ENCODE assay signal across 2 cellular contexts in the genomic region with DNA sequence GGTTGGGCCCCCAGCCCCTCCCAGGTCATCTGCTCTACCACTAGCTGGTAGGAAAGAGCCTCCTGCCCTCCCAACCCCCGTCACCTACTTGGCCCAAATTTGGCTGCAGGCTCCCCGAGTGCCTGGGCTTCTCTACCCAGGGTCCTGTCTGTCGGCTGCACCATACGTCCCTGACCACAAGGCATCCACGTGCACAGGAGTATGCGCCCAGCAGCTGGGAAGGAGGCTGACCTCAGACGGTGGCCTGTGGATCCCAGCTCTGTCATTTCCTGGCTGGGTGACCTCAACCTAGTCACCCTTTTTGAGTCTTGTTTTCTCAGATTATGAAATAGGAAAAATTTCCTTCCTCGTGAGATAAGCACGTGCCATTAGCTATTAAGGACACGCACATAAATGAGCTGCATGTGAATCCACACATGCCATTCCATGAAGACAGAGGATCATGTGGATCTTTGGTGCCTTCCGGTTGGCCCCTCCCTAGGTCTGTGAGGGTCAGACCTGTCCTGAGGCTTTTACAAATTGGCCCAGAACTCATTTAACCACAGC.
TF ChIP-seq lines count a peak whose summit lies in the region.

No MANE protein-coding gene starts in this region.

TF ChIP-seq in GM23338, 12 proteins besides CTCF, POLR2A, EP300 and RAD21 (continues in another document):
- no peak for TF ChIP-seq NANOG (IDR thresholded peaks at IDR 0.05; ENCODE audit: borderline replicate concordance)
- TF ChIP-seq, protein P1, sequence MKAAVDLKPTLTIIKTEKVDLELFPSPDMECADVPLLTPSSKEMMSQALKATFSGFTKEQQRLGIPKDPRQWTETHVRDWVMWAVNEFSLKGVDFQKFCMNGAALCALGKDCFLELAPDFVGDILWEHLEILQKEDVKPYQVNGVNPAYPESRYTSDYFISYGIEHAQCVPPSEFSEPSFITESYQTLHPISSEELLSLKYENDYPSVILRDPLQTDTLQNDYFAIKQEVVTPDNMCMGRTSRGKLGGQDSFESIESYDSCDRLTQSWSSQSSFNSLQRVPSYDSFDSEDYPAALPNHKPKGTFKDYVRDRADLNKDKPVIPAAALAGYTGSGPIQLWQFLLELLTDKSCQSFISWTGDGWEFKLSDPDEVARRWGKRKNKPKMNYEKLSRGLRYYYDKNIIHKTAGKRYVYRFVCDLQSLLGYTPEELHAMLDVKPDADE (IDR thresholded peaks at IDR 0.05): no peak
- TF ChIP-seq ZNF114 (CRISPR knock-in tag; IDR thresholded peaks at IDR 0.05): no peak
- TF ChIP-seq CREB1 (CRISPR knock-in tag; IDR thresholded peaks at IDR 0.05; ENCODE audit: low read depth): no peak
- no peak for TF ChIP-seq ZNF331 (CRISPR knock-in tag; IDR thresholded peaks at IDR 0.05; ENCODE audit: low read depth)
- TF ChIP-seq, protein P2, sequence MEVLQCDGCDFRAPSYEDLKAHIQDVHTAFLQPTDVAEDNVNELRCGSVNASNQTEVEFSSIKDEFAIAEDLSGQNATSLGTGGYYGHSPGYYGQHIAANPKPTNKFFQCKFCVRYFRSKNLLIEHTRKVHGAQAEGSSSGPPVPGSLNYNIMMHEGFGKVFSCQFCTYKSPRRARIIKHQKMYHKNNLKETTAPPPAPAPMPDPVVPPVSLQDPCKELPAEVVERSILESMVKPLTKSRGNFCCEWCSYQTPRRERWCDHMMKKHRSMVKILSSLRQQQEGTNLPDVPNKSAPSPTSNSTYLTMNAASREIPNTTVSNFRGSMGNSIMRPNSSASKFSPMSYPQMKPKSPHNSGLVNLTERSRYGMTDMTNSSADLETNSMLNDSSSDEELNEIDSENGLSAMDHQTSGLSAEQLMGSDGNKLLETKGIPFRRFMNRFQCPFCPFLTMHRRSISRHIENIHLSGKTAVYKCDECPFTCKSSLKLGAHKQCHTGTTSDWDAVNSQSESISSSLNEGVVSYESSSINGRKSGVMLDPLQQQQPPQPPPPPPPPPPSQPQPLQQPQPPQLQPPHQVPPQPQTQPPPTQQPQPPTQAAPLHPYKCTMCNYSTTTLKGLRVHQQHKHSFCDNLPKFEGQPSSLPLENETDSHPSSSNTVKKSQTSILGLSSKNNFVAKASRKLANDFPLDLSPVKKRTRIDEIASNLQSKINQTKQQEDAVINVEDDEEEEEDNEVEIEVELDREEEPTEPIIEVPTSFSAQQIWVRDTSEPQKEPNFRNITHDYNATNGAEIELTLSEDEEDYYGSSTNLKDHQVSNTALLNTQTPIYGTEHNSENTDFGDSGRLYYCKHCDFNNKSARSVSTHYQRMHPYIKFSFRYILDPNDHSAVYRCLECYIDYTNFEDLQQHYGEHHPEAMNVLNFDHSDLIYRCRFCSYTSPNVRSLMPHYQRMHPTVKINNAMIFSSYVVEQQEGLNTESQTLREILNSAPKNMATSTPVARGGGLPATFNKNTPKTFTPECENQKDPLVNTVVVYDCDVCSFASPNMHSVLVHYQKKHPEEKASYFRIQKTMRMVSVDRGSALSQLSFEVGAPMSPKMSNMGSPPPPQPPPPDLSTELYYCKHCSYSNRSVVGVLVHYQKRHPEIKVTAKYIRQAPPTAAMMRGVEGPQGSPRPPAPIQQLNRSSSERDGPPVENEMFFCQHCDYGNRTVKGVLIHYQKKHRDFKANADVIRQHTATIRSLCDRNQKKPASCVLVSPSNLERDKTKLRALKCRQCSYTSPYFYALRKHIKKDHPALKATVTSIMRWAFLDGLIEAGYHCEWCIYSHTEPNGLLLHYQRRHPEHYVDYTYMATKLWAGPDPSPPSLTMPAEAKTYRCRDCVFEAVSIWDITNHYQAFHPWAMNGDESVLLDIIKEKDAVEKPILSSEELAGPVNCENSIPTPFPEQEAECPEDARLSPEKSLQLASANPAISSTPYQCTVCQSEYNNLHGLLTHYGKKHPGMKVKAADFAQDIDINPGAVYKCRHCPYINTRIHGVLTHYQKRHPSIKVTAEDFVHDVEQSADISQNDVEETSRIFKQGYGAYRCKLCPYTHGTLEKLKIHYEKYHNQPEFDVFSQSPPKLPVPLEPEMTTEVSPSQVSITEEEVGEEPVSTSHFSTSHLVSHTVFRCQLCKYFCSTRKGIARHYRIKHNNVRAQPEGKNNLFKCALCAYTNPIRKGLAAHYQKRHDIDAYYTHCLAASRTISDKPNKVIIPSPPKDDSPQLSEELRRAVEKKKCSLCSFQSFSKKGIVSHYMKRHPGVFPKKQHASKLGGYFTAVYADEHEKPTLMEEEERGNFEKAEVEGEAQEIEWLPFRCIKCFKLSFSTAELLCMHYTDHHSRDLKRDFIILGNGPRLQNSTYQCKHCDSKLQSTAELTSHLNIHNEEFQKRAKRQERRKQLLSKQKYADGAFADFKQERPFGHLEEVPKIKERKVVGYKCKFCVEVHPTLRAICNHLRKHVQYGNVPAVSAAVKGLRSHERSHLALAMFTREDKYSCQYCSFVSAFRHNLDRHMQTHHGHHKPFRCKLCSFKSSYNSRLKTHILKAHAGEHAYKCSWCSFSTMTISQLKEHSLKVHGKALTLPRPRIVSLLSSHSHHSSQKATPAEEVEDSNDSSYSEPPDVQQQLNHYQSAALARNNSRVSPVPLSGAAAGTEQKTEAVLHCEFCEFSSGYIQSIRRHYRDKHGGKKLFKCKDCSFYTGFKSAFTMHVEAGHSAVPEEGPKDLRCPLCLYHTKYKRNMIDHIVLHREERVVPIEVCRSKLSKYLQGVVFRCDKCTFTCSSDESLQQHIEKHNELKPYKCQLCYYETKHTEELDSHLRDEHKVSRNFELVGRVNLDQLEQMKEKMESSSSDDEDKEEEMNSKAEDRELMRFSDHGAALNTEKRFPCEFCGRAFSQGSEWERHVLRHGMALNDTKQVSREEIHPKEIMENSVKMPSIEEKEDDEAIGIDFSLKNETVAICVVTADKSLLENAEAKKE (CRISPR knock-in tag; IDR thresholded peaks at IDR 0.05): no peak
- no peak for TF ChIP-seq JUNB (IDR thresholded peaks at IDR 0.05; ENCODE audit: unreplicated experiment)
- TF ChIP-seq, protein P3, sequence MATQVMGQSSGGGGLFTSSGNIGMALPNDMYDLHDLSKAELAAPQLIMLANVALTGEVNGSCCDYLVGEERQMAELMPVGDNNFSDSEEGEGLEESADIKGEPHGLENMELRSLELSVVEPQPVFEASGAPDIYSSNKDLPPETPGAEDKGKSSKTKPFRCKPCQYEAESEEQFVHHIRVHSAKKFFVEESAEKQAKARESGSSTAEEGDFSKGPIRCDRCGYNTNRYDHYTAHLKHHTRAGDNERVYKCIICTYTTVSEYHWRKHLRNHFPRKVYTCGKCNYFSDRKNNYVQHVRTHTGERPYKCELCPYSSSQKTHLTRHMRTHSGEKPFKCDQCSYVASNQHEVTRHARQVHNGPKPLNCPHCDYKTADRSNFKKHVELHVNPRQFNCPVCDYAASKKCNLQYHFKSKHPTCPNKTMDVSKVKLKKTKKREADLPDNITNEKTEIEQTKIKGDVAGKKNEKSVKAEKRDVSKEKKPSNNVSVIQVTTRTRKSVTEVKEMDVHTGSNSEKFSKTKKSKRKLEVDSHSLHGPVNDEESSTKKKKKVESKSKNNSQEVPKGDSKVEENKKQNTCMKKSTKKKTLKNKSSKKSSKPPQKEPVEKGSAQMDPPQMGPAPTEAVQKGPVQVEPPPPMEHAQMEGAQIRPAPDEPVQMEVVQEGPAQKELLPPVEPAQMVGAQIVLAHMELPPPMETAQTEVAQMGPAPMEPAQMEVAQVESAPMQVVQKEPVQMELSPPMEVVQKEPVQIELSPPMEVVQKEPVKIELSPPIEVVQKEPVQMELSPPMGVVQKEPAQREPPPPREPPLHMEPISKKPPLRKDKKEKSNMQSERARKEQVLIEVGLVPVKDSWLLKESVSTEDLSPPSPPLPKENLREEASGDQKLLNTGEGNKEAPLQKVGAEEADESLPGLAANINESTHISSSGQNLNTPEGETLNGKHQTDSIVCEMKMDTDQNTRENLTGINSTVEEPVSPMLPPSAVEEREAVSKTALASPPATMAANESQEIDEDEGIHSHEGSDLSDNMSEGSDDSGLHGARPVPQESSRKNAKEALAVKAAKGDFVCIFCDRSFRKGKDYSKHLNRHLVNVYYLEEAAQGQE (IDR thresholded peaks at IDR 0.05; ENCODE audit: unreplicated experiment): no peak
- no peak for TF ChIP-seq EZH2phosphoT487 (IDR thresholded peaks at IDR 0.05; ENCODE audit: unreplicated experiment)

TF ChIP-seq in WTC11, 78 proteins besides CTCF, POLR2A, EP300 and RAD21:
- TF ChIP-seq FOXP1 (CRISPR knock-in tag; IDR thresholded peaks at IDR 0.05; ENCODE audit: borderline replicate concordance) (no peak), ZNF219 (CRISPR knock-in tag; IDR thresholded peaks at IDR 0.05; ENCODE audit: borderline replicate concordance) (no peak), OVOL2 (CRISPR knock-in tag; IDR thresholded peaks at IDR 0.05; ENCODE audit: borderline replicate concordance) (no peak), MXD4 (CRISPR knock-in tag; IDR thresholded peaks at IDR 0.05; ENCODE audit: borderline replicate concordance) (no peak), NR2C2 (CRISPR knock-in tag; IDR thresholded peaks at IDR 0.05) (no peak), SMAD4 (CRISPR knock-in tag; IDR thresholded peaks at IDR 0.05) (no peak), SP1 (CRISPR knock-in tag; conservative IDR thresholded peaks at IDR 0.05) (no peak), FOXJ3 (CRISPR knock-in tag; IDR thresholded peaks at IDR 0.05; ENCODE audit: borderline replicate concordance) (no peak), ZNF317 (CRISPR knock-in tag; IDR thresholded peaks at IDR 0.05; ENCODE audit: borderline replicate concordance, low read depth) (no peak), NR3C1 (CRISPR knock-in tag; conservative IDR thresholded peaks at IDR 0.05; ENCODE audit: low read depth) (no peak)
- TF ChIP-seq, protein P4, sequence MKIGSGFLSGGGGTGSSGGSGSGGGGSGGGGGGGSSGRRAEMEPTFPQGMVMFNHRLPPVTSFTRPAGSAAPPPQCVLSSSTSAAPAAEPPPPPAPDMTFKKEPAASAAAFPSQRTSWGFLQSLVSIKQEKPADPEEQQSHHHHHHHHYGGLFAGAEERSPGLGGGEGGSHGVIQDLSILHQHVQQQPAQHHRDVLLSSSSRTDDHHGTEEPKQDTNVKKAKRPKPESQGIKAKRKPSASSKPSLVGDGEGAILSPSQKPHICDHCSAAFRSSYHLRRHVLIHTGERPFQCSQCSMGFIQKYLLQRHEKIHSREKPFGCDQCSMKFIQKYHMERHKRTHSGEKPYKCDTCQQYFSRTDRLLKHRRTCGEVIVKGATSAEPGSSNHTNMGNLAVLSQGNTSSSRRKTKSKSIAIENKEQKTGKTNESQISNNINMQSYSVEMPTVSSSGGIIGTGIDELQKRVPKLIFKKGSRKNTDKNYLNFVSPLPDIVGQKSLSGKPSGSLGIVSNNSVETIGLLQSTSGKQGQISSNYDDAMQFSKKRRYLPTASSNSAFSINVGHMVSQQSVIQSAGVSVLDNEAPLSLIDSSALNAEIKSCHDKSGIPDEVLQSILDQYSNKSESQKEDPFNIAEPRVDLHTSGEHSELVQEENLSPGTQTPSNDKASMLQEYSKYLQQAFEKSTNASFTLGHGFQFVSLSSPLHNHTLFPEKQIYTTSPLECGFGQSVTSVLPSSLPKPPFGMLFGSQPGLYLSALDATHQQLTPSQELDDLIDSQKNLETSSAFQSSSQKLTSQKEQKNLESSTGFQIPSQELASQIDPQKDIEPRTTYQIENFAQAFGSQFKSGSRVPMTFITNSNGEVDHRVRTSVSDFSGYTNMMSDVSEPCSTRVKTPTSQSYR (CRISPR knock-in tag; IDR thresholded peaks at IDR 0.05): no peak
- TF ChIP-seq, protein P5, sequence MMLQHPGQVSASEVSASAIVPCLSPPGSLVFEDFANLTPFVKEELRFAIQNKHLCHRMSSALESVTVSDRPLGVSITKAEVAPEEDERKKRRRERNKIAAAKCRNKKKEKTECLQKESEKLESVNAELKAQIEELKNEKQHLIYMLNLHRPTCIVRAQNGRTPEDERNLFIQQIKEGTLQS (CRISPR knock-in tag; conservative IDR thresholded peaks at IDR 0.05): no peak
- TF ChIP-seq, protein P6, sequence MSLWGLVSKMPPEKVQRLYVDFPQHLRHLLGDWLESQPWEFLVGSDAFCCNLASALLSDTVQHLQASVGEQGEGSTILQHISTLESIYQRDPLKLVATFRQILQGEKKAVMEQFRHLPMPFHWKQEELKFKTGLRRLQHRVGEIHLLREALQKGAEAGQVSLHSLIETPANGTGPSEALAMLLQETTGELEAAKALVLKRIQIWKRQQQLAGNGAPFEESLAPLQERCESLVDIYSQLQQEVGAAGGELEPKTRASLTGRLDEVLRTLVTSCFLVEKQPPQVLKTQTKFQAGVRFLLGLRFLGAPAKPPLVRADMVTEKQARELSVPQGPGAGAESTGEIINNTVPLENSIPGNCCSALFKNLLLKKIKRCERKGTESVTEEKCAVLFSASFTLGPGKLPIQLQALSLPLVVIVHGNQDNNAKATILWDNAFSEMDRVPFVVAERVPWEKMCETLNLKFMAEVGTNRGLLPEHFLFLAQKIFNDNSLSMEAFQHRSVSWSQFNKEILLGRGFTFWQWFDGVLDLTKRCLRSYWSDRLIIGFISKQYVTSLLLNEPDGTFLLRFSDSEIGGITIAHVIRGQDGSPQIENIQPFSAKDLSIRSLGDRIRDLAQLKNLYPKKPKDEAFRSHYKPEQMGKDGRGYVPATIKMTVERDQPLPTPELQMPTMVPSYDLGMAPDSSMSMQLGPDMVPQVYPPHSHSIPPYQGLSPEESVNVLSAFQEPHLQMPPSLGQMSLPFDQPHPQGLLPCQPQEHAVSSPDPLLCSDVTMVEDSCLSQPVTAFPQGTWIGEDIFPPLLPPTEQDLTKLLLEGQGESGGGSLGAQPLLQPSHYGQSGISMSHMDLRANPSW (CRISPR knock-in tag; conservative IDR thresholded peaks at IDR 0.05; ENCODE audit: low read depth): no peak
- TF ChIP-seq, protein P7, sequence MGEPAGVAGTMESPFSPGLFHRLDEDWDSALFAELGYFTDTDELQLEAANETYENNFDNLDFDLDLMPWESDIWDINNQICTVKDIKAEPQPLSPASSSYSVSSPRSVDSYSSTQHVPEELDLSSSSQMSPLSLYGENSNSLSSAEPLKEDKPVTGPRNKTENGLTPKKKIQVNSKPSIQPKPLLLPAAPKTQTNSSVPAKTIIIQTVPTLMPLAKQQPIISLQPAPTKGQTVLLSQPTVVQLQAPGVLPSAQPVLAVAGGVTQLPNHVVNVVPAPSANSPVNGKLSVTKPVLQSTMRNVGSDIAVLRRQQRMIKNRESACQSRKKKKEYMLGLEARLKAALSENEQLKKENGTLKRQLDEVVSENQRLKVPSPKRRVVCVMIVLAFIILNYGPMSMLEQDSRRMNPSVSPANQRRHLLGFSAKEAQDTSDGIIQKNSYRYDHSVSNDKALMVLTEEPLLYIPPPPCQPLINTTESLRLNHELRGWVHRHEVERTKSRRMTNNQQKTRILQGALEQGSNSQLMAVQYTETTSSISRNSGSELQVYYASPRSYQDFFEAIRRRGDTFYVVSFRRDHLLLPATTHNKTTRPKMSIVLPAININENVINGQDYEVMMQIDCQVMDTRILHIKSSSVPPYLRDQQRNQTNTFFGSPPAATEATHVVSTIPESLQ (CRISPR knock-in tag; IDR thresholded peaks at IDR 0.05): no peak
